Comparison of ENCODE assay signal across 24 cellular contexts in the genomic region with DNA sequence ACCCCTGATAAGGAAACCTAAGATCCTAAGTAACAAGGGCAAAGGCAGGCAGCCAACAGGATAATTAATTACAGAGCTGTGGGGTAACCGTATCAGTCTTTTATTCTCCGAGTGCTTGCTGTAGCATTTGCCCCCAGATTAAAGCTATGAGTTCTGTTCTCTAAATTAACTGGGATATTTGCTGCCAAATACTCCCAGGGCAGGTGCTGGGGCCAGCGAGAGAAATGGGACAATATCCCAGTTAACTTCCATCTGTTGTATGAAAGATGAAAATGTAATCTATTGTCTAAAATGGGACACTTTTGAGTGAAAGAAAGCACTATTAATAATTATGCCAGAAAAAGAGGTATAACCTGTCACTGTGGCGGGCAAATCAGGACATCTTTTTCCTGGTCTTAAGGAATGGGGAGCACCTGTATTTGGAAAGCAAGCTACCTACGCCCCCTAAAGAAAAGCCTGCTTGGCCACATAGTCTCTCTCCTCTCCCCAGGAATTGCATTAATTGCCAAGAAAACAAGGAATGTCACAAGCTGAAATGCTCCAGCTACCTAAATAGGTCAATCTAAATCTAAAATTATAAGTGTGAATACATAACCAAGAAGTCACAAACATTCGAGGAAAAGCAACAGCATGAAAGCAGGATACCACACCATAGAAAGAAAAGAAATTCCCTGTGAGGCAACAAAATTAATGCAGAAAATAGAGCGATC.
"Had no signal": no experiment of that assay in that cellular context is flagged by ENCODE, and none has a peak within 500 bp of the region (broad histone marks: within the 10 kb centered on the region; RNA-seq: fewer than 3 reads in every experiment).

No MANE protein-coding gene starts in this region.

- H3K27ac ChIP-seq: SJCRH30 had no signal

- H3K36me3 Mint-ChIP-seq: activated naive CD4-positive, alpha-beta T cell treated with anti-CD3 and anti-CD28 coated beads, Interleukin-2, amount 50 U/mL, for 24 hours had no signal

- H3K9me3 Mint-ChIP-seq: activated naive CD4-positive, alpha-beta T cell treated with anti-CD3 and anti-CD28 coated beads, Interleukin-2, amount 50 U/mL, for 24 hours; dendritic cell treated with granulocyte-macrophage colony-stimulating factor and Interleukin-4, amounts not matched to agents 40 ng/mL and 50 ng/mL, for 4 days; T-helper 1 cell treated with Interleukin-12 subunit alpha and Interleukin-12 subunit beta and Interleukin-4 antibody, amounts not matched to agents 30 μg/mL and 1 μg/mL, for 36 hours had no signal

- H3K27ac Mint-ChIP-seq: activated CD8-positive, alpha-beta T cell treated with anti-CD3 and anti-CD28 coated beads, Interleukin-2, amount 10 ng/mL, durations not matched to agents 7 days and 5 days; activated naive CD4-positive, alpha-beta T cell treated with anti-CD3 and anti-CD28 coated beads, Interleukin-2, amount 50 U/mL, for 24 hours; dendritic cell treated with granulocyte-macrophage colony-stimulating factor and Interleukin-4, amounts not matched to agents 40 ng/mL and 50 ng/mL, for 4 days; T-helper 1 cell treated with Interleukin-12 subunit alpha and Interleukin-12 subunit beta and Interleukin-4 antibody, amounts not matched to agents 30 μg/mL and 1 μg/mL, for 36 hours had no signal

- DNase-seq: activated CD4-positive, alpha-beta T cell treated with anti-CD3 and anti-CD28 coated beads for 4 hours; activated CD8-positive, alpha-beta memory T cell treated with anti-CD3 and anti-CD28 coated beads, Interleukin-2, amount 50 U/mL, for 48 hours; activated CD8-positive, alpha-beta T cell treated with anti-CD3 and anti-CD28 coated beads, Interleukin-2, amount 10 ng/mL, durations not matched to agents 7 days and 5 days; activated effector memory CD4-positive, alpha-beta T cell treated with Interleukin-2 at 50 U/mL for 16 hours; activated naive CD4-positive, alpha-beta T cell; activated T-cell treated with anti-CD3 and anti-CD28 coated beads, Interleukin-2, amount 50 U/mL, for 1 hour; aorta; central memory CD4-positive, alpha-beta T cell; KBM-7; NCI-H1048; NCI-H1417 treated with DMSO at 0.1 percent for 48 hours; NCI-H1694; NCI-H2029; NCI-H226; NCI-H526 treated with DMSO at 0.1 percent for 48 hours; OCI-M1; RPMI8226; SJCRH30 had no signal

- H3K4me3 ChIP-seq: SJCRH30 had no signal

- H3K27me3 Mint-ChIP-seq: activated naive CD4-positive, alpha-beta T cell treated with anti-CD3 and anti-CD28 coated beads, Interleukin-2, amount 50 U/mL, for 24 hours; dendritic cell treated with granulocyte-macrophage colony-stimulating factor and Interleukin-4, amounts not matched to agents 40 ng/mL and 50 ng/mL, for 4 days had no signal

- H3K4me1 ChIP-seq: SJCRH30 had no signal

- ATAC-seq: activated CD4-positive, CD25-positive, alpha-beta regulatory T cell treated with anti-CD3 and anti-CD28 coated beads, Interleukin-2, amount 50 U/mL, for 24 hours; activated CD8-positive, alpha-beta T cell treated with anti-CD3 and anti-CD28 coated beads, Interleukin-2, amount 10 ng/mL, durations not matched to agents 7 days and 5 days; Panc1; Right ventricle myocardium inferior had no signal

- H3K27me3 ChIP-seq: SJCRH30 had no signal

- H3K4me1 Mint-ChIP-seq: activated naive CD4-positive, alpha-beta T cell treated with anti-CD3 and anti-CD28 coated beads, Interleukin-2, amount 50 U/mL, for 24 hours had no signal

- H3K4me3 Mint-ChIP-seq: activated CD8-positive, alpha-beta T cell treated with anti-CD3 and anti-CD28 coated beads, Interleukin-2, amount 10 ng/mL, durations not matched to agents 7 days and 5 days; activated naive CD4-positive, alpha-beta T cell treated with anti-CD3 and anti-CD28 coated beads, Interleukin-2, amount 50 U/mL, for 24 hours; dendritic cell treated with granulocyte-macrophage colony-stimulating factor and Interleukin-4, amounts not matched to agents 40 ng/mL and 50 ng/mL, for 4 days; T-helper 1 cell treated with Interleukin-12 subunit alpha and Interleukin-12 subunit beta and Interleukin-4 antibody, amounts not matched to agents 30 μg/mL and 1 μg/mL, for 36 hours had no signal

- H3K36me3 ChIP-seq: SJCRH30 had no signal
